In the genomic region with DNA sequence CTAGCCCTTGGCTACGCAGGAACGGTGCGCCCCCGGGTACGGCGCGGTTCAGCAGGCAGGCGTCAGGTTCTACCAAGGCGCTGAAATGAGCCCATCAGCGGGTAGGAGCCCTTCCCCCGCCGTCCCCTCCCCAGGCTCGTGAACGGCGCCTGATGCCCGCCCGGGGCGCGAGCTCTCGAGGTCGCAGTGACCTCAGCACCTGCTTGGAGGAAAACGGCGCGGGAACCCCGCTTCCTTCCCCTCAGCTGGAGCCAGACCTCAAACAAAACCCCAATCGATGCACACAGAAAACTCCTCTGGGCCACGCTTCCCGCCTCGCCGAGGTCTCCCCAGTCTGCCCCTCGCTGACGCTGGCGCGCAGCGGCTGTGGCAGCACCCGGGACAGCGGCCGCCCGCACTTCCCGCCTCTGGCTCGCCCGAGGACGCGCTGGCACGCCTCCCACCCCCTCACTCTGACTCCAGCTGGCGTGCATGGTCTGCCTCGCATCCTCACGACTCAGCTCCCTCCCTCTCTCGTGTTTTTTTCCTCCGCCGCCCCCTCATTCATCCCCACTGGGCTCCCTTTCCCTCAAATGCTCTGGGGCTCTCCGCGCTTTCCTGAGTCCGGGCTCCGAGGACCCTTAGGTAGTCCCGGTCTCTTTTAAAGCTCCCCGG, we compare ENCODE assay signal across 8 cellular contexts. TPM values are rescaled to one million over a fixed set of nuclear protein-coding genes. Genes with fewer than 3 reads are reported as not detected.
DNase-seq lines count a peak whose midpoint lies in the region; ATAC-seq and TF ChIP-seq lines count a peak whose summit lies in the region.

No MANE protein-coding gene starts in this region.

- TF ChIP-seq CTCF in lung (IDR thresholded peaks at IDR 0.05; ENCODE audit: control extremely low read depth, extremely low read depth) (no peak), type B pancreatic cell (conservative IDR thresholded peaks at IDR 0.05) (no peak), sigmoid colon (IDR thresholded peaks at IDR 0.05) (no peak)

- H3K36me3 ChIP-seq in lung (ENCODE audit: control insufficient read depth in 2 of 2, insufficient read depth in 2 of 2, low read length in 2 of 2) (no peaks in the 10 kb centered on the region), sigmoid colon (no peaks in the 10 kb centered on the region)

- intact Hi-C loops in sigmoid colon (cut with DNase I), result no loop called here

- H3K9me3 Mint-ChIP-seq in activated naive CD4-positive, alpha-beta T cell treated with anti-CD3 and anti-CD28 coated beads, Interleukin-2, amount 50 U/mL, for 72 hours, result no peaks in the 10 kb centered on the region
- no peaks in the 10 kb centered on the region for H3K9me3 Mint-ChIP-seq in type B pancreatic cell

- H3K4me1 ChIP-seq in lung (ENCODE audit: control insufficient read depth in 2 of 2, insufficient read depth in 2 of 2, low read length in 2 of 2) (peaks cover 4 to 11% of the 10 kb centered on the region in 2 donors), sigmoid colon (peaks cover 0 to 32% (median 28%) of the 10 kb centered on the region in 4 donors)

- H3K4me1 Mint-ChIP-seq in type B pancreatic cell (ENCODE audit: unreplicated experiment), result peaks cover 14% of the 10 kb centered on the region

- H3K27me3 Mint-ChIP-seq in type B pancreatic cell, result peaks cover 88% of the 10 kb centered on the region

- H3K36me3 Mint-ChIP-seq in activated naive CD4-positive, alpha-beta T cell treated with anti-CD3 and anti-CD28 coated beads, Interleukin-2, amount 50 U/mL, for 72 hours, result peaks cover 7 to 8% of the 10 kb centered on the region in 2 donors
- H3K36me3 Mint-ChIP-seq in type B pancreatic cell, result no peaks in the 10 kb centered on the region

- no peak for TF ChIP-seq EP300 in sigmoid colon (IDR thresholded peaks at IDR 0.05)

- H3K9me3 ChIP-seq in lung (ENCODE audit: control insufficient read depth in 2 of 2, insufficient read depth in 1 of 2, low read length in 1 of 2), result peaks cover 0 to 10% of the 10 kb centered on the region in 2 donors
- no peaks in the 10 kb centered on the region for H3K9me3 ChIP-seq in sigmoid colon

- no peak overlapping the region for H3K27ac Mint-ChIP-seq in activated naive CD4-positive, alpha-beta T cell treated with anti-CD3 and anti-CD28 coated beads, Interleukin-2, amount 50 U/mL, for 72 hours
- H3K27ac Mint-ChIP-seq in type B pancreatic cell, result peak overlapping the region; percentile 82

- WGBS in lung, 2 donors, result 1 to 2% methylated on average over 56 to 57 of the region's 57 CpGs
- 1 to 9% methylated on average over 57 of the region's 57 CpGs for WGBS in sigmoid colon, 2 donors

- H3K4me3 ChIP-seq in lung (no peak overlapping the region), sigmoid colon (peak overlapping the region in 2 of 4 donors; percentile 0 to 23)

- peaks cover 27% of the 10 kb centered on the region for H3K27me3 ChIP-seq in lung (ENCODE audit: control insufficient read depth, insufficient read depth)
- peaks cover 37 to 99% (median 73%) of the 10 kb centered on the region in 3 donors for H3K27me3 ChIP-seq in sigmoid colon

- ATAC-seq in HG03520 (IDR thresholded peaks at IDR 0.05; ENCODE audit: unreplicated experiment) (peak; percentile 47), lung (ENCODE audit: insufficient read depth, low FRiP score) (peak; percentile 60)
- ATAC-seq in activated naive CD4-positive, alpha-beta T cell treated with anti-CD3 and anti-CD28 coated beads, Interleukin-2, amount 50 U/mL, for 72 hours, result peak; percentile 78 to 87

- H3K27ac ChIP-seq in lung (ENCODE audit: low read depth in 1 of 2, low read length in 1 of 2) (no peak overlapping the region), sigmoid colon (no peak overlapping the region)

- no peak for TF ChIP-seq POLR2A in sigmoid colon (IDR thresholded peaks at IDR 0.05)

- H3K4me3 Mint-ChIP-seq in type B pancreatic cell, result peak overlapping the region; percentile 86

- peak; percentile 77 for DNase-seq in AG20443 (ENCODE audit: low spot score)
- DNase-seq in activated naive CD4-positive, alpha-beta T cell treated with anti-CD3 and anti-CD28 coated beads, Interleukin-2, amount 50 U/mL, for 72 hours (ENCODE audit: low spot score in 2 of 2), result peak in 1 of 2 donors; percentile 56
- DNase-seq in lung (ENCODE audit: low spot score), result no peak
- no peak for DNase-seq in type B pancreatic cell (ENCODE audit: extremely low spot score, unreplicated experiment)
- DNase-seq in NCI-H345 treated with DMSO at 0.1 percent for 48 hours (lab: John Stamatoyannopoulos, UW; ENCODE audit: unreplicated experiment), result no peak
- DNase-seq in sigmoid colon, result no peak
- DNase-seq in NCI-H187 (lab: John Stamatoyannopoulos, UW), result no peak

RNA-seq across cellular contexts. Expression of gene GAD2, which starts 0.5 kb away (rescaled TPM):
- not detected for total RNA-seq in activated naive CD4-positive, alpha-beta T cell treated with anti-CD3 and anti-CD28 coated beads, Interleukin-2, amount 50 U/mL, for 72 hours
- total RNA-seq in lung (not detected), type B pancreatic cell (ENCODE audit: low replicate concordance) (15.3 and 16.9 TPM in 2 replicates), sigmoid colon (not detected)
- polyA plus RNA-seq in lung (not detected), sigmoid colon (not detected)

Comparison
In these comparisons a context has a peak if more than half of its experiments do, and no peak if none do; other contexts are left out.
1. RNA of gene GAD2, which starts 0.5 kb away (total RNA-seq): 15.3 to 16.9 TPM in type B pancreatic cell; not detected in activated naive CD4-positive, alpha-beta T cell treated with anti-CD3 and anti-CD28 coated beads, Interleukin-2, amount 50 U/mL, for 72 hours, not detected in lung and not detected in sigmoid colon; every median in the first group is over 10 times any median in the second.
2. Peak in every context shown above with its lines, with median percentiles within 50 percentile points of each other: ATAC-seq.